Comparison of ENCODE assay signal across 18 cellular contexts in genomic region chr9:17839744-17840143, GRCh38.
DNase-seq lines count a peak whose midpoint lies in the region; TF ChIP-seq lines count a peak whose summit lies in the region.
"Had no signal": no experiment of that assay in that cellular context is flagged by ENCODE, and none has a peak within 500 bp of the region (broad histone marks: within the 10 kb centered on the region; RNA-seq: fewer than 3 reads in every experiment).

No MANE protein-coding gene starts in this region.

- no peak for TF ChIP-seq CTCF in BE2C (IDR thresholded peaks at IDR 0.05; ENCODE audit: low read depth, low read length)

- H3K4me3 ChIP-seq in SJCRH30 (no peak overlapping the region), H7 (ENCODE audit: insufficient read depth, low read depth, low read length) (no peak overlapping the region), BE2C (ENCODE audit: low read depth, low read length) (no peak overlapping the region)
- H3K4me3 ChIP-seq: K562, SJSA1 had no signal

- H3K4me1 ChIP-seq in SJCRH30 = peaks cover 9% of the 10 kb centered on the region; the same call in 1 of the 2 replicates
- H3K4me1 ChIP-seq in BE2C = no peaks in the 10 kb centered on the region
- H3K4me1 ChIP-seq: SJSA1 had no signal

- H3K36me3 ChIP-seq in SJCRH30 (no peaks in the 10 kb centered on the region), H7 (replicated peaks; ENCODE audit: control insufficient read depth, insufficient read depth, low read length) (no peaks in the 10 kb centered on the region), BE2C (no peaks in the 10 kb centered on the region)
- H3K36me3 ChIP-seq: SJSA1 had no signal

- no peaks in the 10 kb centered on the region for H3K27me3 ChIP-seq in SJCRH30
- H3K27me3 ChIP-seq in H7 (ENCODE audit: control insufficient read depth, insufficient read depth, low read length) = no peaks in the 10 kb centered on the region
- no peaks in the 10 kb centered on the region; the same call in 1 of the 2 replicates for H3K27me3 ChIP-seq in BE2C
- H3K27me3 ChIP-seq: SJSA1 had no signal

- H3K9me3 ChIP-seq in SJCRH30 (replicated peaks) (no peaks in the 10 kb centered on the region), BE2C (no peaks in the 10 kb centered on the region)
- H3K9me3 ChIP-seq: SJSA1 had no signal

- DNase-seq in DMS153 (lab: John Stamatoyannopoulos, UW) (peak; percentile 2), DMS153 treated with DMSO at 0.1 percent for 48 hours (lab: John Stamatoyannopoulos, UW; ENCODE audit: unreplicated experiment) (no peak), NCI-H146 (lab: John Stamatoyannopoulos, UW) (peak; percentile 53), NCI-H345 (lab: John Stamatoyannopoulos, UW) (peak; percentile 58), SJCRH30 (peak; percentile 46 to 70), H7 (no peak), globus pallidus (ENCODE audit: low spot score) (no peak), BE2C (no peak)
- DNase-seq: 8988T; CD4-positive, alpha-beta memory T cell; GF-D8; GOT3; MV-4-11; NCI-H1694 treated with DMSO at 0.1 percent for 48 hours; NCI-H446 treated with DMSO at 0.1 percent for 48 hours; PC-3 had no signal

- H3K27ac ChIP-seq in SJCRH30 = peak overlapping the region; percentile 41
- H3K27ac ChIP-seq: SJSA1 had no signal

Comparison
In these comparisons a context has a peak if more than half of its experiments do, and no peak if none do; other contexts are left out.
1. DNase-seq: peak in DMS153 (single experiment), NCI-H146 (single experiment), NCI-H345 (single experiment) and SJCRH30 (2 of 2); none in DMS153 treated with DMSO at 0.1 percent for 48 hours (single experiment), H7 (single experiment), globus pallidus (single experiment) and BE2C (single experiment).